In genomic region chr6:42045538-42046460, GRCh38 we compare ENCODE assay signal across 8 cellular contexts. TPM values are rescaled to one million over a fixed set of nuclear protein-coding genes. Genes with fewer than 3 reads are reported as not detected.
DNase-seq lines count a peak whose midpoint lies in the region; ATAC-seq and TF ChIP-seq lines count a peak whose summit lies in the region.

No MANE protein-coding gene starts in this region.

- peak overlapping the region; percentile 88 for H3K4me2 ChIP-seq in Loucy (ENCODE audit: low read depth, low read length, poor library complexity, severe bottlenecking)

- peak overlapping the region; percentile 95 for H3K4me3 Mint-ChIP-seq in Calu3 (ENCODE audit: low read depth, unreplicated experiment)

- no peaks in the 10 kb centered on the region for H4K20me1 ChIP-seq in Loucy (ENCODE audit: insufficient read depth, low read length, poor library complexity, severe bottlenecking)

- intact Hi-C loops in Calu3 (cut with micrococcal nuclease; ENCODE audit: unreplicated experiment) (loop anchor here (5.0 kb wide), 1 partner anchor 123 kb away; the partner anchor contains the start of genes BYSL and MED20), ascending aorta (cut with DNase I) (loop anchor here (2.0 to 10.0 kb wide), 4 partner anchors 125 to 1129 kb away; partner anchors contain the start of genes BYSL, MED20, NFYA and OARD1), sigmoid colon (cut with DNase I) (loop anchor here (2.0 to 5.0 kb wide), 5 partner anchors 105 to 1127 kb away; partner anchors contain the start of genes BYSL, CCND3, MED20 and SRF)

- no peak overlapping the region for H2AFZ ChIP-seq in Loucy (ENCODE audit: low read length)

- peaks cover 43% of the 10 kb centered on the region for H3K79me2 ChIP-seq in Loucy (ENCODE audit: insufficient read depth, low read length)

- no peaks in the 10 kb centered on the region for H3K9me3 ChIP-seq in Loucy (ENCODE audit: insufficient read depth, low read depth, low read length)
- H3K9me3 ChIP-seq in ascending aorta: no peaks in the 10 kb centered on the region
- no peaks in the 10 kb centered on the region for H3K9me3 ChIP-seq in sigmoid colon

- peak overlapping the region; percentile 55 for H3K9ac ChIP-seq in Loucy (ENCODE audit: low read depth, low read length, poor library complexity, severe bottlenecking)

- peaks cover 44% of the 10 kb centered on the region for H3K4me1 Mint-ChIP-seq in Calu3 (ENCODE audit: low read depth, unreplicated experiment)

- peak overlapping the region; percentile 78 to 95 for H3K27ac ChIP-seq in ascending aorta
- H3K27ac ChIP-seq in sigmoid colon: peak overlapping the region; percentile 79 to 96 (median 93)

- CTCF ChIA-PET in Calu3 (lab: Charles Lee): interaction anchor here (0.6 to 2.3 kb wide), 9 partner anchors 11 to 261 kb away, joined by 3 to 10 read pairs (median 3); partner anchors contain the start of genes BYSL, MED20 and TOMM6

- no peaks in the 10 kb centered on the region for H3K9me2 ChIP-seq in Loucy (replicated peaks; ENCODE audit: low read depth, low read length)

- peaks cover 11% of the 10 kb centered on the region; the same call in 1 of the 2 replicates for H3F3A ChIP-seq in Loucy (ENCODE audit: low read depth)

- ATAC-seq in HG02759 (IDR thresholded peaks at IDR 0.05; ENCODE audit: unreplicated experiment): no peak
- no peak for ATAC-seq in GM19395 (IDR thresholded peaks at IDR 0.05; ENCODE audit: unreplicated experiment)

- H3K27ac Mint-ChIP-seq in Calu3 (ENCODE audit: unreplicated experiment): peak overlapping the region; percentile 62

- TF ChIP-seq CTCF in Calu3 (IDR thresholded peaks at IDR 0.05; ENCODE audit: unreplicated experiment) (no peak), Loucy (conservative IDR thresholded peaks at IDR 0.05; ENCODE audit: low read length) (no peak), ascending aorta (IDR thresholded peaks at IDR 0.05) (no peak), sigmoid colon (IDR thresholded peaks at IDR 0.05) (no peak)

- H3K27me3 ChIP-seq in Loucy (ENCODE audit: insufficient read depth, low read length, poor library complexity, severe bottlenecking) (no peaks in the 10 kb centered on the region), ascending aorta (no peaks in the 10 kb centered on the region), sigmoid colon (no peaks in the 10 kb centered on the region)

- peak in 1 of 2 donors; percentile 31 for TF ChIP-seq POLR2A in sigmoid colon (IDR thresholded peaks at IDR 0.05)

- no peaks in the 10 kb centered on the region for H3K27me3 Mint-ChIP-seq in Calu3 (ENCODE audit: unreplicated experiment)

- H3K36me3 ChIP-seq in Loucy (ENCODE audit: insufficient read depth, low read length) (no peaks in the 10 kb centered on the region), ascending aorta (no peaks in the 10 kb centered on the region), sigmoid colon (no peaks in the 10 kb centered on the region)

- DNase-seq in Calu3: peak; percentile 78
- DNase-seq in T-helper 1 cell: peak; percentile 52 to 79 (median 65)
- peak; percentile 88 to 93 for DNase-seq in ascending aorta (ENCODE audit: low spot score in 2 of 2)
- DNase-seq in hypothalamus (lab: John Stamatoyannopoulos, UW): peak in 45 of 51 donors; percentile 9 to 84 (median 53)
- peak; percentile 98 for DNase-seq in sigmoid colon

- WGBS in sigmoid colon, 2 donors: 2 to 4% methylated on average over 14 of the region's 14 CpGs

- H3K9me3 Mint-ChIP-seq in Calu3 (ENCODE audit: low read depth, unreplicated experiment): no peaks in the 10 kb centered on the region

- H3K4me1 ChIP-seq in Loucy (ENCODE audit: insufficient read depth, low read length, poor library complexity, severe bottlenecking) (peaks cover 62% of the 10 kb centered on the region), ascending aorta (peaks cover 17 to 33% of the 10 kb centered on the region in 2 donors), sigmoid colon (peaks cover 0 to 89% (median 85%) of the 10 kb centered on the region in 4 donors)

- H3K4me3 ChIP-seq in Loucy (ENCODE audit: low read length, poor library complexity, severe bottlenecking) (peak overlapping the region; percentile 80), ascending aorta (peak overlapping the region; percentile 35 to 88), sigmoid colon (peak overlapping the region; percentile 8 to 78 (median 42))

- no TSS peak for BruUV-seq in Calu3 (replicated peaks; lab: Mats Ljungman, UMichigan)

- H3K36me3 Mint-ChIP-seq in Calu3 (ENCODE audit: insufficient read depth, unreplicated experiment): peaks cover 46% of the 10 kb centered on the region

- peak in 2 of 4 donors; percentile 76 to 80 for TF ChIP-seq EP300 in sigmoid colon (IDR thresholded peaks at IDR 0.05)

RNA-seq across cellular contexts. Expression of gene TAF8, which starts 4.5 kb away (rescaled TPM):
- total RNA-seq in Calu3 (2022): 32.6 and 34.0 TPM in 2 replicates
- total RNA-seq in ascending aorta: 26.0 TPM
- total RNA-seq in sigmoid colon: 10 to 100 TPM; 20.3 to 30.7 (median 28.4) TPM
- 10 to 100 TPM in 2 of 3 donors, 1 to 10 TPM in 1; 4.9 to 14.7 (median 12.6) TPM for polyA plus RNA-seq in sigmoid colon
